9 cellular contexts compared by ENCODE assay signal in genomic region chr11:34492806-34493414, GRCh38. TPM values are rescaled to one million over a fixed set of nuclear protein-coding genes. Genes with fewer than 3 reads are reported as not detected.
DNase-seq lines count a peak whose midpoint lies in the region; ATAC-seq and TF ChIP-seq lines count a peak whose summit lies in the region.
"Had no signal": no experiment of that assay in that cellular context is flagged by ENCODE, and none has a peak within 500 bp of the region (broad histone marks: within the 10 kb centered on the region; RNA-seq: fewer than 3 reads in every experiment).

No MANE protein-coding gene starts in this region.

- DNase-seq in CD4-positive, alpha-beta T cell: peak in 8 of 10 experiments; percentile 7 to 19 (median 12)
- DNase-seq in HCT116 (ENCODE audit: low read depth, low spot score) (peak; percentile 60), NCI-H526 treated with DMSO at 0.1 percent for 48 hours (lab: John Stamatoyannopoulos, UW) (peak; percentile 48), fibroblast of villous mesenchyme (ENCODE audit: low read depth) (peak; percentile 66), ovary (peak; percentile 13 to 61 (median 46))
- DNase-seq in activated CD8-positive, alpha-beta T cell treated with anti-CD3 and anti-CD28 coated beads, Interleukin-2, amount 10 ng/mL, durations not matched to agents 7 days and 5 days: peak; percentile 58

- RAD21 ChIA-PET in HCT116 (lab: Charles Lee; ENCODE audit: low non-redundant PET in 1 of 2, low total read pairs in 2 of 2, uncharacterized antibody in 2 of 2, unreplicated experiment in 2 of 2): interaction anchor here (0.8 to 1.7 kb wide), 5 partner anchors 20 to 318 kb away, joined by 3 to 14 read pairs (median 4); partner anchors contain the start of gene ABTB2 (in 1 of the 2)

- no peak for TF ChIP-seq EP300 in ovary (IDR thresholded peaks at IDR 0.05)

- BruUV-seq in HCT116 (replicated peaks; lab: Mats Ljungman, UMichigan): no TSS peak

- H3K4me3 Mint-ChIP-seq in CD4-positive, alpha-beta T cell: no peak overlapping the region
- no peak overlapping the region for H3K4me3 Mint-ChIP-seq in activated CD8-positive, alpha-beta T cell treated with anti-CD3 and anti-CD28 coated beads, Interleukin-2, amount 10 ng/mL, durations not matched to agents 7 days and 5 days
- H3K4me3 Mint-ChIP-seq: IgD-negative memory B cell had no signal

- no peaks in the 10 kb centered on the region for H3K36me3 Mint-ChIP-seq in CD4-positive, alpha-beta T cell (ENCODE audit: low read depth)
- no peaks in the 10 kb centered on the region for H3K36me3 Mint-ChIP-seq in activated CD8-positive, alpha-beta T cell treated with anti-CD3 and anti-CD28 coated beads, Interleukin-2, amount 10 ng/mL, durations not matched to agents 7 days and 5 days (ENCODE audit: low read depth)
- H3K36me3 Mint-ChIP-seq: IgD-negative memory B cell had no signal

- peak; percentile 85 for TF ChIP-seq RAD21 in HCT116 (IDR thresholded peaks at IDR 0.05; ENCODE audit: low read depth)

- H3K4me2 ChIP-seq in HCT116 (ENCODE audit: low read length): no peak overlapping the region

- CTCF ChIA-PET in CD4-positive, alpha-beta T cell (lab: Charles Lee): interaction anchor here (1.0 to 1.3 kb wide), 3 partner anchors 25 to 634 kb away, joined by 3 to 4 read pairs (median 3); no protein-coding TSS in a partner anchor
- CTCF ChIA-PET in HCT116 (lab: Charles Lee): interaction anchor here (0.7 to 2.3 kb wide), 15 partner anchors 10 to 658 kb away, joined by 3 to 45 read pairs (median 4); no protein-coding TSS in a partner anchor
- CTCF ChIA-PET in activated CD8-positive, alpha-beta T cell treated with anti-CD3 and anti-CD28 coated beads, Interleukin-2, amount 10 ng/mL, durations not matched to agents 7 days and 5 days (lab: Charles Lee): interaction anchor here (0.8 to 2.0 kb wide), 17 partner anchors 12 to 495 kb away, joined by 3 to 13 read pairs (median 4); partner anchors contain the start of genes ABTB2 and CAT

- H3K9me2 ChIP-seq in HCT116 (ENCODE audit: insufficient read depth): no peaks in the 10 kb centered on the region

- 30 to 35% (median 33%) methylated on average over 8 of the region's 8 CpGs for WGBS in ovary, 3 donors

- H2AFZ ChIP-seq in HCT116 (ENCODE audit: low read depth, low read length, poor library complexity, severe bottlenecking): peak overlapping the region; percentile 17

- H3K36me3 ChIP-seq in HCT116 (ENCODE audit: control insufficient read depth in 1 of 2, insufficient read depth in 2 of 2, low read length in 2 of 2) (no peaks in the 10 kb centered on the region), ovary (no peaks in the 10 kb centered on the region)

- no peak overlapping the region for H3K9ac ChIP-seq in HCT116 (ENCODE audit: low read length)

- H3K27me3 Mint-ChIP-seq in CD4-positive, alpha-beta T cell: peaks cover 5% of the 10 kb centered on the region
- H3K27me3 Mint-ChIP-seq in activated CD8-positive, alpha-beta T cell treated with anti-CD3 and anti-CD28 coated beads, Interleukin-2, amount 10 ng/mL, durations not matched to agents 7 days and 5 days (ENCODE audit: low read depth): peaks cover 4% of the 10 kb centered on the region

- H3K4me1 ChIP-seq in HCT116 (ENCODE audit: control insufficient read depth in 1 of 2, insufficient read depth in 2 of 2, low read length in 2 of 2): peaks cover 37 to 56% of the 10 kb centered on the region in 2 experiments
- no peaks in the 10 kb centered on the region for H3K4me1 ChIP-seq in ovary (ENCODE audit: insufficient read depth)

- no peak for ATAC-seq in CD4-positive, alpha-beta T cell (ENCODE audit: poor library complexity)
- ATAC-seq in HCT116 (no peak), GM19455 (IDR thresholded peaks at IDR 0.05; ENCODE audit: unreplicated experiment) (no peak), HG03097 (IDR thresholded peaks at IDR 0.05; ENCODE audit: low FRiP score, unreplicated experiment) (no peak)
- ATAC-seq in activated CD8-positive, alpha-beta T cell treated with anti-CD3 and anti-CD28 coated beads, Interleukin-2, amount 10 ng/mL, durations not matched to agents 7 days and 5 days: no peak

- peaks cover 3% of the 10 kb centered on the region for H3K27me3 ChIP-seq in CD4-positive, alpha-beta T cell (ENCODE audit: control insufficient read depth, insufficient read depth, low read length)
- H3K27me3 ChIP-seq in HCT116 (ENCODE audit: insufficient read depth, low read length): no peaks in the 10 kb centered on the region
- H3K27me3 ChIP-seq in ovary: no peaks in the 10 kb centered on the region

- peak; percentile 71 for TF ChIP-seq CTCF in CD4-positive, alpha-beta T cell (IDR thresholded peaks at IDR 0.05)
- peak; percentile 50 to 85 (median 79) for TF ChIP-seq CTCF in HCT116 (IDR thresholded peaks at IDR 0.05 in 2 of 3, conservative IDR thresholded peaks at IDR 0.05 in 1 of 3; ENCODE audit: borderline replicate concordance in 1 of 3, insufficient read depth in 1 of 3, low read depth in 2 of 3, low read length in 2 of 3)
- TF ChIP-seq CTCF in fibroblast of villous mesenchyme (IDR thresholded peaks at IDR 0.05; ENCODE audit: insufficient read depth, low read depth, low read length): peak; percentile 63
- peak in 2 of 3 donors; percentile 21 to 52 for TF ChIP-seq CTCF in ovary (IDR thresholded peaks at IDR 0.05)

- no peaks in the 10 kb centered on the region for H3K9me3 ChIP-seq in CD4-positive, alpha-beta T cell (ENCODE audit: control insufficient read depth, low read length)
- H3K9me3 ChIP-seq in HCT116 (ENCODE audit: control insufficient read depth in 1 of 2, insufficient read depth in 1 of 2, low read depth in 1 of 2, low read length in 2 of 2) (no peaks in the 10 kb centered on the region), ovary (no peaks in the 10 kb centered on the region)

- H4K20me1 ChIP-seq in HCT116 (ENCODE audit: insufficient read depth): no peaks in the 10 kb centered on the region

- H3K27ac Mint-ChIP-seq in CD4-positive, alpha-beta T cell: no peak overlapping the region
- no peak overlapping the region for H3K27ac Mint-ChIP-seq in activated CD8-positive, alpha-beta T cell treated with anti-CD3 and anti-CD28 coated beads, Interleukin-2, amount 10 ng/mL, durations not matched to agents 7 days and 5 days
- H3K27ac Mint-ChIP-seq: IgD-negative memory B cell had no signal

- no peaks in the 10 kb centered on the region for H3K9me3 Mint-ChIP-seq in CD4-positive, alpha-beta T cell
- no peaks in the 10 kb centered on the region for H3K9me3 Mint-ChIP-seq in activated CD8-positive, alpha-beta T cell treated with anti-CD3 and anti-CD28 coated beads, Interleukin-2, amount 10 ng/mL, durations not matched to agents 7 days and 5 days (ENCODE audit: insufficient read depth)
- H3K9me3 Mint-ChIP-seq: IgD-negative memory B cell had no signal

- H3K4me1 Mint-ChIP-seq in CD4-positive, alpha-beta T cell (ENCODE audit: low read depth): no peaks in the 10 kb centered on the region
- no peaks in the 10 kb centered on the region for H3K4me1 Mint-ChIP-seq in activated CD8-positive, alpha-beta T cell treated with anti-CD3 and anti-CD28 coated beads, Interleukin-2, amount 10 ng/mL, durations not matched to agents 7 days and 5 days (ENCODE audit: low read depth)

- no peaks in the 10 kb centered on the region for H3K79me2 ChIP-seq in HCT116 (ENCODE audit: insufficient read depth, low read length)

- no peak for TF ChIP-seq POLR2A in HCT116 (IDR thresholded peaks at IDR 0.05; ENCODE audit: borderline replicate concordance, extremely low read depth, insufficient read depth, insufficient read length)
- TF ChIP-seq POLR2A in ovary (IDR thresholded peaks at IDR 0.05): no peak

- intact Hi-C loops in CD4-positive, alpha-beta T cell (cut with DNase I, micrococcal nuclease): loop anchor here (1.0 to 5.0 kb wide), 4 partner anchors 131 to 685 kb away; no protein-coding TSS in a partner anchor
- intact Hi-C loops in HCT116 (cut with micrococcal nuclease) (loop anchor here (1.0 to 10.0 kb wide), 5 partner anchors 127 to 688 kb away; no protein-coding TSS in a partner anchor), ovary (cut with DNase I) (loop anchor here in 1 of 4 donors (10.0 kb wide), 2 partner anchors 128 to 658 kb away; no protein-coding TSS in a partner anchor)

- POLR2A ChIA-PET in CD4-positive, alpha-beta T cell (lab: Charles Lee): no interaction called here
- POLR2A ChIA-PET in HCT116 (lab: Charles Lee): no interaction called here
- POLR2A ChIA-PET in activated CD8-positive, alpha-beta T cell treated with anti-CD3 and anti-CD28 coated beads, Interleukin-2, amount 10 ng/mL, durations not matched to agents 7 days and 5 days (lab: Charles Lee): no interaction called here

- no peak overlapping the region for H3K27ac ChIP-seq in CD4-positive, alpha-beta T cell (ENCODE audit: low read depth, low read length)
- H3K27ac ChIP-seq in HCT116 (ENCODE audit: low read depth, low read length) (no peak overlapping the region), ovary (no peak overlapping the region)

- H3K4me3 ChIP-seq in HCT116 (replicated peaks in 1 of 2; ENCODE audit: low read depth in 1 of 2, low read length in 2 of 2): no peak overlapping the region
- H3K4me3 ChIP-seq in fibroblast of villous mesenchyme (ENCODE audit: low read depth, low read length): no peak overlapping the region
- H3K4me3 ChIP-seq in ovary: no peak overlapping the region

TF ChIP-seq in HCT116, 20 proteins besides CTCF, POLR2A, EP300 and RAD21 (continues in another document):
- no peak for TF ChIP-seq EGR1 (IDR thresholded peaks at IDR 0.05; ENCODE audit: low read depth)
- TF ChIP-seq JUND (IDR thresholded peaks at IDR 0.05): no peak
- no peak for TF ChIP-seq ATF3 (IDR thresholded peaks at IDR 0.05)
- no peak for TF ChIP-seq ZNF274 (IDR thresholded peaks at IDR 0.05; ENCODE audit: low read depth, low read length)
- no peak for TF ChIP-seq SIN3A (IDR thresholded peaks at IDR 0.05; ENCODE audit: low read depth)
- TF ChIP-seq FOSL1 (IDR thresholded peaks at IDR 0.05; ENCODE audit: low read depth): no peak

RNA-seq across cellular contexts. Expression of gene ELF5, which starts 20.7 kb away (rescaled TPM):
- not detected for total RNA-seq in CD4-positive, alpha-beta T cell
- total RNA-seq in HCT116 (2021; ENCODE audit: unreplicated experiment) (0.32 TPM), fibroblast of villous mesenchyme (under 0.01 TPM in 2 replicates), ovary (not detected)
- 0.02 and 0.26 TPM in 2 replicates for polyA plus RNA-seq in HCT116 (2012)
- not detected for total RNA-seq in activated CD8-positive, alpha-beta T cell treated with anti-CD3 and anti-CD28 coated beads, Interleukin-2, amount 10 ng/mL, durations not matched to agents 7 days and 5 days
- polyA plus RNA-seq in ovary: not detected
- polyA plus RNA-seq: IgD-negative memory B cell had no signal

RNA-seq across cellular contexts. Expression of gene CAT, which starts 54.2 kb away (rescaled TPM):
- total RNA-seq in CD4-positive, alpha-beta T cell: 1 to 10 TPM; 8.5 to 9.8 TPM
- total RNA-seq in HCT116 (2021; ENCODE audit: unreplicated experiment) (50.9 TPM), fibroblast of villous mesenchyme (49.9 and 71.7 TPM in 2 replicates), ovary (10 to 100 TPM; 38.5 to 89.7 (median 51.8) TPM)
- 29.2 and 36.6 TPM in 2 replicates for polyA plus RNA-seq in HCT116 (2012)
- 10 to 100 TPM; 35.0 to 37.7 TPM for total RNA-seq in activated CD8-positive, alpha-beta T cell treated with anti-CD3 and anti-CD28 coated beads, Interleukin-2, amount 10 ng/mL, durations not matched to agents 7 days and 5 days
- 100 to 1,000 TPM in 1 of 2 donors, 10 to 100 TPM in 1; 53.9 to 125 TPM for polyA plus RNA-seq in ovary

Comparison
In these comparisons a context has a peak if more than half of its experiments do, and no peak if none do; other contexts are left out.
1. DNase-seq: peak in every context shown above with its lines; median percentile 66 in fibroblast of villous mesenchyme; 60 in HCT116; 58 in activated CD8-positive, alpha-beta T cell treated with anti-CD3 and anti-CD28 coated beads, Interleukin-2, amount 10 ng/mL, durations not matched to agents 7 days and 5 days; 48 in NCI-H526 treated with DMSO at 0.1 percent for 48 hours; 46 in ovary; 12 in CD4-positive, alpha-beta T cell.